Comparison of ENCODE assay signal across 24 cellular contexts in genomic region chr5:58912102-58912501, GRCh38.
"Had no signal": no experiment of that assay in that cellular context is flagged by ENCODE, and none has a peak within 500 bp of the region (broad histone marks: within the 10 kb centered on the region; RNA-seq: fewer than 3 reads in every experiment).

No MANE protein-coding gene starts in this region.

- H3K4me1 Mint-ChIP-seq: immature natural killer cell had no signal

- H3K4me1 ChIP-seq: adrenal gland, breast epithelium, esophagus muscularis mucosa, suprapubic skin, transverse colon, vagina had no signal

- H3K4me3 ChIP-seq: adrenal gland, breast epithelium, esophagus muscularis mucosa, neural progenitor cell, psoas muscle, suprapubic skin, transverse colon, vagina had no signal

- H3K27ac ChIP-seq: adrenal gland, breast epithelium, esophagus muscularis mucosa, neural progenitor cell, psoas muscle, suprapubic skin, transverse colon, vagina, WERI-Rb-1 had no signal

- H3K27me3 ChIP-seq: adrenal gland, breast epithelium, esophagus muscularis mucosa, suprapubic skin, transverse colon, vagina had no signal

- H3K9me3 Mint-ChIP-seq: immature natural killer cell; stimulated activated naive CD8-positive, alpha-beta T cell treated with anti-CD3 and anti-CD28 coated beads, Interleukin-15, Interleukin-2, amounts not matched to agents 100 ng/mL and 50 ng/mL, for 24 hours had no signal

- H3K36me3 ChIP-seq: adrenal gland, breast epithelium, esophagus muscularis mucosa, neural progenitor cell, suprapubic skin, transverse colon, vagina, WERI-Rb-1 had no signal

- H3K9ac ChIP-seq: neural progenitor cell had no signal

- H3K9me3 ChIP-seq: adrenal gland, breast epithelium, esophagus muscularis mucosa, psoas muscle, suprapubic skin, transverse colon, vagina had no signal

- DNase-seq: activated CD4-positive, alpha-beta T cell treated with anti-CD3 and anti-CD28 coated beads, Interleukin-2, amount 50 U/mL, for 4 hours; activated gamma-delta T cell treated with Interleukin-2 at 50 U/mL for 16 hours; adrenal gland; cortex of kidney; effector CD4-positive, alpha-beta T cell; immature natural killer cell; left ventricle myocardium superior; naive thymus-derived CD4-positive, alpha-beta T cell; psoas muscle; right cardiac atrium; small intestine; stimulated activated CD4-positive, alpha-beta T cell treated with anti-CD3 and anti-CD28 coated beads, Interleukin-15, amount 100 ng/mL, for 24 hours; stimulated activated CD4-positive, alpha-beta T cell treated with anti-CD3 and anti-CD28 coated beads, Interleukin-2, amount 100 ng/mL, for 48 hours; T1000; transverse colon; WERI-Rb-1 had no signal

- H3K27ac Mint-ChIP-seq: activated naive CD4-positive, alpha-beta T cell treated with anti-CD3 and anti-CD28 coated beads, Interleukin-2, amount 50 U/mL, for 72 hours; activated T-helper 1 cell treated with anti-CD3 and anti-CD28 coated beads, Interleukin-12 subunit alpha, Interleukin-12 subunit beta, Interleukin-2, Interleukin-4 antibody, amounts not matched to agents 30 ng/mL and 10 ng/mL and 1 ng/mL, durations not matched to agents 14 hours and 24 hours and 36 hours; immature natural killer cell; naive thymus-derived CD4-positive, alpha-beta T cell; neural progenitor cell; stimulated activated naive CD8-positive, alpha-beta T cell treated with anti-CD3 and anti-CD28 coated beads, Interleukin-15, Interleukin-2, amounts not matched to agents 100 ng/mL and 50 ng/mL, for 24 hours had no signal

- H3K4me3 Mint-ChIP-seq: activated T-helper 1 cell treated with anti-CD3 and anti-CD28 coated beads, Interleukin-12 subunit alpha, Interleukin-12 subunit beta, Interleukin-2, Interleukin-4 antibody, amounts not matched to agents 30 ng/mL and 10 ng/mL and 1 ng/mL, durations not matched to agents 14 hours and 24 hours and 36 hours; immature natural killer cell; naive thymus-derived CD4-positive, alpha-beta T cell; neural progenitor cell; stimulated activated naive CD8-positive, alpha-beta T cell treated with anti-CD3 and anti-CD28 coated beads, Interleukin-15, Interleukin-2, amounts not matched to agents 100 ng/mL and 50 ng/mL, for 24 hours had no signal

- H3K36me3 Mint-ChIP-seq: immature natural killer cell; naive thymus-derived CD4-positive, alpha-beta T cell; neural progenitor cell had no signal
